In genomic region chr9:14293801-14294200, GRCh38 we compare ENCODE assay signal across 18 cellular contexts. TPM values are rescaled to one million over a fixed set of nuclear protein-coding genes. Genes with fewer than 3 reads are reported as not detected.
"Had no signal": no experiment of that assay in that cellular context is flagged by ENCODE, and none has a peak within 500 bp of the region (broad histone marks: within the 10 kb centered on the region; RNA-seq: fewer than 3 reads in every experiment).

No MANE protein-coding gene starts in this region.

- H3K27ac Mint-ChIP-seq: activated naive CD4-positive, alpha-beta T cell treated with anti-CD3 and anti-CD28 coated beads, Interleukin-2, amount 50 U/mL, for 72 hours; activated T-cell treated with anti-CD3 and anti-CD28 coated beads, Interleukin-2, amount 50 U/mL, for 72 hours; memory B cell; natural killer cell treated with Interleukin-12 subunit alpha and Interleukin-12 subunit beta and Interleukin-15 and Interleukin-18, amount 100 ng/mL, for 72 hours; T-helper 1 cell treated with Interleukin-12 subunit alpha and Interleukin-12 subunit beta and Interleukin-4 antibody, amounts not matched to agents 30 μg/mL and 1 μg/mL, for 36 hours; type B pancreatic cell had no signal

- H3K4me1 Mint-ChIP-seq: memory B cell had no signal

- ATAC-seq: activated CD4-positive, CD25-positive, alpha-beta regulatory T cell treated with anti-CD3 and anti-CD28 coated beads, Interleukin-2, amount 50 U/mL, for 24 hours; activated naive CD4-positive, alpha-beta T cell treated with anti-CD3 and anti-CD28 coated beads, Interleukin-2, amount 50 U/mL, for 72 hours; activated T-cell treated with anti-CD3 and anti-CD28 coated beads, Interleukin-2, amount 50 U/mL, for 72 hours; gastroesophageal sphincter; heart left ventricle; left ventricle myocardium superior; natural killer cell treated with Interleukin-12 subunit alpha and Interleukin-12 subunit beta and Interleukin-15 and Interleukin-18, amount 100 ng/mL, for 72 hours; stimulated activated naive CD8-positive, alpha-beta T cell treated with anti-CD3 and anti-CD28 coated beads, Interleukin-15, Interleukin-2, amounts not matched to agents 100 U/mL and 50 U/mL, for 24 hours had no signal

- H3K27ac ChIP-seq: suprapubic skin had no signal

- H3K9me3 ChIP-seq: gastroesophageal sphincter, heart left ventricle, suprapubic skin had no signal

- H3K4me3 ChIP-seq: gastroesophageal sphincter, heart left ventricle, suprapubic skin had no signal

- H3K4me3 Mint-ChIP-seq: activated T-cell treated with anti-CD3 and anti-CD28 coated beads, Interleukin-2, amount 50 U/mL, for 72 hours; memory B cell; natural killer cell treated with Interleukin-12 subunit alpha and Interleukin-12 subunit beta and Interleukin-15 and Interleukin-18, amount 100 ng/mL, for 72 hours; T-helper 1 cell treated with Interleukin-12 subunit alpha and Interleukin-12 subunit beta and Interleukin-4 antibody, amounts not matched to agents 30 μg/mL and 1 μg/mL, for 36 hours; type B pancreatic cell had no signal

- DNase-seq: activated CD4-positive, alpha-beta T cell treated with anti-CD3 and anti-CD28 coated beads, Interleukin-2, amount 50 U/mL, for 1 hour; activated CD8-positive, alpha-beta memory T cell treated with anti-CD3 and anti-CD28 coated beads for 24 hours; activated CD8-positive, alpha-beta memory T cell treated with anti-CD3 and anti-CD28 coated beads, Interleukin-2, amount 50 U/mL, for 48 hours; activated gamma-delta T cell treated with Interleukin-2 at 50 U/mL for 16 hours; activated T-cell treated with anti-CD3 and anti-CD28 coated beads, Interleukin-2, amount 50 U/mL, for 72 hours; caudate nucleus; heart left ventricle; kidney glomerular epithelial cell; left ventricle myocardium superior; stimulated activated naive CD8-positive, alpha-beta T cell treated with anti-CD3 and anti-CD28 coated beads, Interleukin-15, Interleukin-2, amounts not matched to agents 100 U/mL and 50 U/mL, for 24 hours had no signal

- H3K9me3 Mint-ChIP-seq: activated naive CD4-positive, alpha-beta T cell treated with anti-CD3 and anti-CD28 coated beads, Interleukin-2, amount 50 U/mL, for 72 hours; activated T-cell treated with anti-CD3 and anti-CD28 coated beads, Interleukin-2, amount 50 U/mL, for 72 hours; memory B cell; natural killer cell treated with Interleukin-12 subunit alpha and Interleukin-12 subunit beta and Interleukin-15 and Interleukin-18, amount 100 ng/mL, for 72 hours; T-helper 1 cell treated with Interleukin-12 subunit alpha and Interleukin-12 subunit beta and Interleukin-4 antibody, amounts not matched to agents 30 μg/mL and 1 μg/mL, for 36 hours; type B pancreatic cell had no signal

- H3K27me3 ChIP-seq: gastroesophageal sphincter, heart left ventricle, suprapubic skin had no signal

- H3K36me3 ChIP-seq: gastroesophageal sphincter, heart left ventricle, suprapubic skin had no signal

- H3K27me3 Mint-ChIP-seq: type B pancreatic cell had no signal

- H3K36me3 Mint-ChIP-seq: activated naive CD4-positive, alpha-beta T cell treated with anti-CD3 and anti-CD28 coated beads, Interleukin-2, amount 50 U/mL, for 72 hours; memory B cell; natural killer cell treated with Interleukin-12 subunit alpha and Interleukin-12 subunit beta and Interleukin-15 and Interleukin-18, amount 100 ng/mL, for 72 hours had no signal

RNA-seq across cellular contexts. Expression of gene NFIB, which starts 20.1 kb away (rescaled TPM):
- total RNA-seq: activated naive CD4-positive, alpha-beta T cell treated with anti-CD3 and anti-CD28 coated beads, Interleukin-2, amount 50 U/mL, for 72 hours; activated T-cell treated with anti-CD3 and anti-CD28 coated beads, Interleukin-2, amount 50 U/mL, for 72 hours; natural killer cell treated with Interleukin-12 subunit alpha and Interleukin-12 subunit beta and Interleukin-15 and Interleukin-18, amount 100 ng/mL, for 72 hours had no signal
